ENCODE assay signal across 1 cellular context in the genomic region with DNA sequence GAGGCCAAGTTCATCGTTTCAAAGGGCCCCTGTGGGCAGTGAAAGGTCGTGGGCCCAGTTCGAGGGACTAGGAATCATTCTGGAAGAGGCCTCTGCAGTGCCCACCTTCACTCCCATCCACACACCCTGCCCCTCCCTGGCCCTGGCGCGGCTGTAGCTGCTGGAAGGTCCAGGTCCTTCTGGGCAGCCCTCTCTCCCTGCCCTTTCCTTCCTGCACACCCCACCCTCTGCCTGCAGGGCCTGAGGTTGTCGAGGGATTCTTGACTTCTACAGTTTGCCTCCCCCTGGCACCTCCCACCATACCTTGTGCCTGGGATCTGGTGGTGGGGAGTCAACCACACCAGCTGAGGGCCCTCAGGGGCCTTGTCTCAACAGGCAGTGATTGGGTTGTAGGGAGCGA.
TF ChIP-seq lines count a peak whose summit lies in the region.

No MANE protein-coding gene starts in this region.

TF ChIP-seq in GM23338, 12 proteins besides CTCF, POLR2A, EP300 and RAD21 (continued from another document):
- TF ChIP-seq, protein P1, sequence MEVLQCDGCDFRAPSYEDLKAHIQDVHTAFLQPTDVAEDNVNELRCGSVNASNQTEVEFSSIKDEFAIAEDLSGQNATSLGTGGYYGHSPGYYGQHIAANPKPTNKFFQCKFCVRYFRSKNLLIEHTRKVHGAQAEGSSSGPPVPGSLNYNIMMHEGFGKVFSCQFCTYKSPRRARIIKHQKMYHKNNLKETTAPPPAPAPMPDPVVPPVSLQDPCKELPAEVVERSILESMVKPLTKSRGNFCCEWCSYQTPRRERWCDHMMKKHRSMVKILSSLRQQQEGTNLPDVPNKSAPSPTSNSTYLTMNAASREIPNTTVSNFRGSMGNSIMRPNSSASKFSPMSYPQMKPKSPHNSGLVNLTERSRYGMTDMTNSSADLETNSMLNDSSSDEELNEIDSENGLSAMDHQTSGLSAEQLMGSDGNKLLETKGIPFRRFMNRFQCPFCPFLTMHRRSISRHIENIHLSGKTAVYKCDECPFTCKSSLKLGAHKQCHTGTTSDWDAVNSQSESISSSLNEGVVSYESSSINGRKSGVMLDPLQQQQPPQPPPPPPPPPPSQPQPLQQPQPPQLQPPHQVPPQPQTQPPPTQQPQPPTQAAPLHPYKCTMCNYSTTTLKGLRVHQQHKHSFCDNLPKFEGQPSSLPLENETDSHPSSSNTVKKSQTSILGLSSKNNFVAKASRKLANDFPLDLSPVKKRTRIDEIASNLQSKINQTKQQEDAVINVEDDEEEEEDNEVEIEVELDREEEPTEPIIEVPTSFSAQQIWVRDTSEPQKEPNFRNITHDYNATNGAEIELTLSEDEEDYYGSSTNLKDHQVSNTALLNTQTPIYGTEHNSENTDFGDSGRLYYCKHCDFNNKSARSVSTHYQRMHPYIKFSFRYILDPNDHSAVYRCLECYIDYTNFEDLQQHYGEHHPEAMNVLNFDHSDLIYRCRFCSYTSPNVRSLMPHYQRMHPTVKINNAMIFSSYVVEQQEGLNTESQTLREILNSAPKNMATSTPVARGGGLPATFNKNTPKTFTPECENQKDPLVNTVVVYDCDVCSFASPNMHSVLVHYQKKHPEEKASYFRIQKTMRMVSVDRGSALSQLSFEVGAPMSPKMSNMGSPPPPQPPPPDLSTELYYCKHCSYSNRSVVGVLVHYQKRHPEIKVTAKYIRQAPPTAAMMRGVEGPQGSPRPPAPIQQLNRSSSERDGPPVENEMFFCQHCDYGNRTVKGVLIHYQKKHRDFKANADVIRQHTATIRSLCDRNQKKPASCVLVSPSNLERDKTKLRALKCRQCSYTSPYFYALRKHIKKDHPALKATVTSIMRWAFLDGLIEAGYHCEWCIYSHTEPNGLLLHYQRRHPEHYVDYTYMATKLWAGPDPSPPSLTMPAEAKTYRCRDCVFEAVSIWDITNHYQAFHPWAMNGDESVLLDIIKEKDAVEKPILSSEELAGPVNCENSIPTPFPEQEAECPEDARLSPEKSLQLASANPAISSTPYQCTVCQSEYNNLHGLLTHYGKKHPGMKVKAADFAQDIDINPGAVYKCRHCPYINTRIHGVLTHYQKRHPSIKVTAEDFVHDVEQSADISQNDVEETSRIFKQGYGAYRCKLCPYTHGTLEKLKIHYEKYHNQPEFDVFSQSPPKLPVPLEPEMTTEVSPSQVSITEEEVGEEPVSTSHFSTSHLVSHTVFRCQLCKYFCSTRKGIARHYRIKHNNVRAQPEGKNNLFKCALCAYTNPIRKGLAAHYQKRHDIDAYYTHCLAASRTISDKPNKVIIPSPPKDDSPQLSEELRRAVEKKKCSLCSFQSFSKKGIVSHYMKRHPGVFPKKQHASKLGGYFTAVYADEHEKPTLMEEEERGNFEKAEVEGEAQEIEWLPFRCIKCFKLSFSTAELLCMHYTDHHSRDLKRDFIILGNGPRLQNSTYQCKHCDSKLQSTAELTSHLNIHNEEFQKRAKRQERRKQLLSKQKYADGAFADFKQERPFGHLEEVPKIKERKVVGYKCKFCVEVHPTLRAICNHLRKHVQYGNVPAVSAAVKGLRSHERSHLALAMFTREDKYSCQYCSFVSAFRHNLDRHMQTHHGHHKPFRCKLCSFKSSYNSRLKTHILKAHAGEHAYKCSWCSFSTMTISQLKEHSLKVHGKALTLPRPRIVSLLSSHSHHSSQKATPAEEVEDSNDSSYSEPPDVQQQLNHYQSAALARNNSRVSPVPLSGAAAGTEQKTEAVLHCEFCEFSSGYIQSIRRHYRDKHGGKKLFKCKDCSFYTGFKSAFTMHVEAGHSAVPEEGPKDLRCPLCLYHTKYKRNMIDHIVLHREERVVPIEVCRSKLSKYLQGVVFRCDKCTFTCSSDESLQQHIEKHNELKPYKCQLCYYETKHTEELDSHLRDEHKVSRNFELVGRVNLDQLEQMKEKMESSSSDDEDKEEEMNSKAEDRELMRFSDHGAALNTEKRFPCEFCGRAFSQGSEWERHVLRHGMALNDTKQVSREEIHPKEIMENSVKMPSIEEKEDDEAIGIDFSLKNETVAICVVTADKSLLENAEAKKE (CRISPR knock-in tag; IDR thresholded peaks at IDR 0.05) = no peak
- TF ChIP-seq, protein P2, sequence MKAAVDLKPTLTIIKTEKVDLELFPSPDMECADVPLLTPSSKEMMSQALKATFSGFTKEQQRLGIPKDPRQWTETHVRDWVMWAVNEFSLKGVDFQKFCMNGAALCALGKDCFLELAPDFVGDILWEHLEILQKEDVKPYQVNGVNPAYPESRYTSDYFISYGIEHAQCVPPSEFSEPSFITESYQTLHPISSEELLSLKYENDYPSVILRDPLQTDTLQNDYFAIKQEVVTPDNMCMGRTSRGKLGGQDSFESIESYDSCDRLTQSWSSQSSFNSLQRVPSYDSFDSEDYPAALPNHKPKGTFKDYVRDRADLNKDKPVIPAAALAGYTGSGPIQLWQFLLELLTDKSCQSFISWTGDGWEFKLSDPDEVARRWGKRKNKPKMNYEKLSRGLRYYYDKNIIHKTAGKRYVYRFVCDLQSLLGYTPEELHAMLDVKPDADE (IDR thresholded peaks at IDR 0.05) = no peak
- TF ChIP-seq EZH2 (IDR thresholded peaks at IDR 0.05; ENCODE audit: low read depth, unreplicated experiment) = no peak
- no peak for TF ChIP-seq ZNF114 (CRISPR knock-in tag; IDR thresholded peaks at IDR 0.05)
